ENCODE assay signal across 8 cellular contexts in genomic region chr18:10524507-10525425, GRCh38. TPM values are rescaled to one million over a fixed set of nuclear protein-coding genes. Genes with fewer than 3 reads are reported as not detected.
DNase-seq lines count a peak whose midpoint lies in the region; ATAC-seq and TF ChIP-seq lines count a peak whose summit lies in the region.

No MANE protein-coding gene starts in this region.

- no peaks in the 10 kb centered on the region for H3K79me1 ChIP-seq in mesenchymal stem cell (replicated peaks; ENCODE audit: low read length, poor library complexity, severe bottlenecking)

- H3K4me1 Mint-ChIP-seq in activated naive CD8-positive, alpha-beta T cell treated with anti-CD3 and anti-CD28 coated beads, Interleukin-2, amount 50 U/mL, for 24 hours, result peaks cover 53% of the 10 kb centered on the region

- no peak overlapping the region for H3K23ac ChIP-seq in mesenchymal stem cell (ENCODE audit: low read length in 2 of 2)

- no peak overlapping the region for H2BK120ac ChIP-seq in mesenchymal stem cell (ENCODE audit: low read depth, low read length)

- peak overlapping the region; percentile 96 for H3K4me3 Mint-ChIP-seq in activated naive CD8-positive, alpha-beta T cell treated with anti-CD3 and anti-CD28 coated beads, Interleukin-2, amount 50 U/mL, for 24 hours

- H4K91ac ChIP-seq in mesenchymal stem cell (ENCODE audit: low read length), result no peak overlapping the region

- H3K27ac ChIP-seq in ACC112 (ENCODE audit: low read depth, low read length) (peak overlapping the region; percentile 6; the same call in 1 of the 2 replicates), mesenchymal stem cell (ENCODE audit: low read length, poor library complexity, severe bottlenecking) (peak overlapping the region; percentile 95)

- peak overlapping the region; percentile 27 for H4K8ac ChIP-seq in mesenchymal stem cell (ENCODE audit: low read length)

- H3K27me3 ChIP-seq in ACC112 (ENCODE audit: insufficient read depth, low read length) (peaks cover 7% of the 10 kb centered on the region; the same call in 1 of the 2 replicates), mesenchymal stem cell (ENCODE audit: control insufficient read depth in 1 of 2, insufficient read depth in 1 of 2, low read length in 2 of 2) (no peaks in the 10 kb centered on the region)

- H2BK15ac ChIP-seq in mesenchymal stem cell (ENCODE audit: low read depth, poor library complexity, severe bottlenecking), result no peak overlapping the region

- peak overlapping the region; percentile 99 for H3K4me3 ChIP-seq in ACC112 (ENCODE audit: low read depth, low read length)
- H3K4me3 ChIP-seq in mesenchymal stem cell (ENCODE audit: insufficient read depth in 1 of 2, low read depth in 1 of 2, low read length in 2 of 2), result peak overlapping the region in 1 of 2 experiments; percentile 91

- H2BK12ac ChIP-seq in mesenchymal stem cell (ENCODE audit: low read length in 2 of 2), result no peak overlapping the region

- H3K79me2 ChIP-seq in ACC112 (ENCODE audit: control insufficient read depth, insufficient read depth, low read length, unreplicated experiment), result peaks cover 33% of the 10 kb centered on the region

- H2AFZ ChIP-seq in ACC112 (ENCODE audit: low read length, unreplicated experiment) (peak overlapping the region; percentile 62), mesenchymal stem cell (ENCODE audit: low read depth, low read length) (peak overlapping the region; percentile 43)

- H3K27me3 Mint-ChIP-seq in activated naive CD8-positive, alpha-beta T cell treated with anti-CD3 and anti-CD28 coated beads, Interleukin-2, amount 50 U/mL, for 24 hours, result peaks cover 4% of the 10 kb centered on the region

- H3K4me2 ChIP-seq in mesenchymal stem cell (ENCODE audit: low read length, poor library complexity, severe bottlenecking), result peak overlapping the region; percentile 76

- no peak overlapping the region for H3K4ac ChIP-seq in mesenchymal stem cell (ENCODE audit: low read depth in 1 of 2, low read length in 2 of 2)

- H3K27ac Mint-ChIP-seq in activated naive CD8-positive, alpha-beta T cell treated with anti-CD3 and anti-CD28 coated beads, Interleukin-2, amount 50 U/mL, for 24 hours, result peak overlapping the region; percentile 97

- no peaks in the 10 kb centered on the region for H3K36me3 Mint-ChIP-seq in activated naive CD8-positive, alpha-beta T cell treated with anti-CD3 and anti-CD28 coated beads, Interleukin-2, amount 50 U/mL, for 24 hours (ENCODE audit: low read depth)

- peak overlapping the region; percentile 78 for H2BK5ac ChIP-seq in mesenchymal stem cell (ENCODE audit: low read depth, low read length, poor library complexity, severe bottlenecking)

- no peaks in the 10 kb centered on the region for H3K9me3 ChIP-seq in mesenchymal stem cell (ENCODE audit: control insufficient read depth, low read length)

- peak; percentile 78 for DNase-seq in HT1080 (ENCODE audit: low read depth)
- DNase-seq in activated naive CD8-positive, alpha-beta T cell treated with anti-CD3 and anti-CD28 coated beads, Interleukin-2, amount 50 U/mL, for 24 hours, result no peak
- DNase-seq in mesenchymal stem cell, result peak; percentile 80
- no peak for DNase-seq in DMS153 (lab: John Stamatoyannopoulos, UW)
- DNase-seq in ureter (ENCODE audit: low spot score), result no peak
- DNase-seq in NCI-H2171 treated with DMSO at 0.1 percent for 48 hours (lab: John Stamatoyannopoulos, UW), result no peak
- no peak for DNase-seq in GM10266 (ENCODE audit: extremely low spot score)

- no peak overlapping the region for H3K18ac ChIP-seq in mesenchymal stem cell (ENCODE audit: low read depth in 1 of 2, low read length in 2 of 2)

- H3K4me1 ChIP-seq in ACC112 (ENCODE audit: control insufficient read depth, insufficient read depth, low read length, unreplicated experiment) (peaks cover 20% of the 10 kb centered on the region), mesenchymal stem cell (ENCODE audit: control insufficient read depth, insufficient read depth, low read depth, low read length) (peaks cover 7% of the 10 kb centered on the region)

- 55% methylated on average over 10 of the region's 11 CpGs for WGBS in mesenchymal stem cell

- H3K14ac ChIP-seq in mesenchymal stem cell (ENCODE audit: low read length in 2 of 2), result no peak overlapping the region

- no peak overlapping the region for H2AK5ac ChIP-seq in mesenchymal stem cell (ENCODE audit: low read length, severe bottlenecking)

- ATAC-seq in activated naive CD8-positive, alpha-beta T cell treated with anti-CD3 and anti-CD28 coated beads, Interleukin-2, amount 50 U/mL, for 24 hours, result no peak

- H3K36me3 ChIP-seq in ACC112 (ENCODE audit: insufficient read depth, low read length) (no peaks in the 10 kb centered on the region), mesenchymal stem cell (ENCODE audit: control insufficient read depth in 1 of 2, insufficient read depth in 2 of 2, low read depth in 1 of 2, low read length in 2 of 2) (no peaks in the 10 kb centered on the region)

- H3K9ac ChIP-seq in mesenchymal stem cell (ENCODE audit: low read length), result peak overlapping the region; percentile 92

- no peak for TF ChIP-seq CTCF in GM10266 (IDR thresholded peaks at IDR 0.05; ENCODE audit: control insufficient read depth, insufficient read depth, low read depth, missing control alignments)

- H3K9me3 Mint-ChIP-seq in activated naive CD8-positive, alpha-beta T cell treated with anti-CD3 and anti-CD28 coated beads, Interleukin-2, amount 50 U/mL, for 24 hours, result no peaks in the 10 kb centered on the region

RNA-seq across cellular contexts. Expression of gene NAPG, which starts 1.1 kb away (rescaled TPM):
- total RNA-seq in HT1080 (2014; rRNA removed; shearing (Covaris generic)), result 28.1 and 28.4 TPM in 2 replicates
- 33.4 and 36.9 TPM in 2 replicates for polyA plus RNA-seq in HT1080 (2015; cell fraction: cytosol; rRNA removed)
- 56.6 and 61.7 TPM in 2 replicates for polyA plus RNA-seq in HT1080 (2015; cell fraction: nucleus; rRNA removed)
- 21.3 TPM for polyA plus RNA-seq in mesenchymal stem cell (2013, experiment 1 of 2)
- 21.5 TPM for polyA plus RNA-seq in mesenchymal stem cell (2013, experiment 2 of 2)
- total RNA-seq in ureter, result 50.2 TPM

Comparison
In these comparisons a context has a peak if more than half of its experiments do, and no peak if none do; other contexts are left out.
1. DNase-seq: peak in HT1080 (single experiment) and mesenchymal stem cell (single experiment); none in activated naive CD8-positive, alpha-beta T cell treated with anti-CD3 and anti-CD28 coated beads, Interleukin-2, amount 50 U/mL, for 24 hours (single experiment), DMS153 (single experiment), ureter (single experiment), NCI-H2171 treated with DMSO at 0.1 percent for 48 hours (single experiment) and GM10266 (single experiment).